19 cellular contexts compared by ENCODE assay signal in genomic region chr9:122845116-122845515, GRCh38. TPM values are rescaled to one million over a fixed set of nuclear protein-coding genes. Genes with fewer than 3 reads are reported as not detected.
"Had no signal": no experiment of that assay in that cellular context is flagged by ENCODE, and none has a peak within 500 bp of the region (broad histone marks: within the 10 kb centered on the region; RNA-seq: fewer than 3 reads in every experiment).

No MANE protein-coding gene starts in this region.

- H3K9me3 ChIP-seq: left ventricle myocardium inferior, lower lobe of right lung had no signal

- H3K79me2 ChIP-seq: hepatocyte had no signal

- H3K4me3 ChIP-seq: hepatocyte, left ventricle myocardium inferior, lower lobe of right lung, skin epidermis had no signal

- H3K4me2 ChIP-seq: hepatocyte had no signal

- DNase-seq: effector memory CD4-positive, alpha-beta T cell; foreskin melanocyte; head of caudate nucleus; kidney; left cardiac atrium; left ventricle myocardium inferior; lower lobe of right lung; natural killer cell; posterior cingulate gyrus; stimulated activated CD4-positive, alpha-beta T cell treated with anti-CD3 and anti-CD28 coated beads, Interleukin-2, amount 100 ng/mL, for 48 hours; stimulated activated naive CD4-positive, alpha-beta T cell treated with Interleukin-2 at 50 U/mL for 16 hours had no signal

- H3K27ac ChIP-seq: hepatocyte, left ventricle myocardium inferior, lower lobe of right lung, skin epidermis had no signal

- H3K4me1 ChIP-seq: left ventricle myocardium inferior, lower lobe of right lung had no signal

- H2AFZ ChIP-seq: hepatocyte had no signal

- H3K27me3 ChIP-seq: hepatocyte had no signal

- ATAC-seq: esophagus mucosa, left cardiac atrium, lower lobe of right lung, natural killer cell, sciatic nerve had no signal

RNA-seq across cellular contexts. Expression of gene OR1K1, which starts 45.2 kb away (rescaled TPM):
- total RNA-seq: esophagus mucosa, hepatocyte, kidney, left cardiac atrium, left ventricle myocardium inferior, lower lobe of right lung, natural killer cell, neural crest cell, osteocyte, pulmonary artery endothelial cell, sciatic nerve had no signal
- polyA plus RNA-seq: hepatocyte, thymus had no signal

RNA-seq across cellular contexts. Expression of gene OR5C1, which starts 56.4 kb away (rescaled TPM):
- total RNA-seq: esophagus mucosa, hepatocyte, kidney, left cardiac atrium, left ventricle myocardium inferior, lower lobe of right lung, natural killer cell, neural crest cell, osteocyte, pulmonary artery endothelial cell, sciatic nerve had no signal
- polyA plus RNA-seq: hepatocyte had no signal
